In genomic region chr1:156868341-156868740, GRCh38 we compare ENCODE assay signal across 22 cellular contexts. TPM values are rescaled to one million over a fixed set of nuclear protein-coding genes. Genes with fewer than 3 reads are reported as not detected.
A peak's percentile ranks its signal among the peaks of the same experiment; 100 is the strongest.
DNase-seq lines count a peak whose midpoint lies in the region; ATAC-seq, FAIRE-seq and TF ChIP-seq lines count a peak whose summit lies in the region.
"Had no signal": no experiment of that assay in that cellular context is flagged by ENCODE, and none has a peak within 500 bp of the region (broad histone marks: within the 10 kb centered on the region; RNA-seq: fewer than 3 reads in every experiment).

No MANE protein-coding gene starts in this region.

- in situ Hi-C loops in K562 (cut with MboI): no loop called here

- H3K36me3 Mint-ChIP-seq in GM23338 (ENCODE audit: low read depth): no peaks in the 10 kb centered on the region
- H3K36me3 Mint-ChIP-seq in T-cell: no peaks in the 10 kb centered on the region
- H3K36me3 Mint-ChIP-seq: CD8-positive, alpha-beta T cell had no signal

- H3K79me2 ChIP-seq in GM23338 (replicated peaks; ENCODE audit: insufficient read depth) (no peaks in the 10 kb centered on the region), K562 (ENCODE audit: control insufficient read depth, insufficient read depth, low read length) (peaks cover 26% of the 10 kb centered on the region; the same call in 2 of the 3 replicates)

- H2AFZ ChIP-seq in GM23338 (no peak overlapping the region), K562 (ENCODE audit: low read depth, low read length) (no peak overlapping the region)

- TF ChIP-seq CTCF in GM23338 (conservative IDR thresholded peaks at IDR 0.05; ENCODE audit: low read depth in 2 of 2): peak in 1 of 2 experiments; percentile 39; a peak in 2 of 4 replicates
- TF ChIP-seq CTCF in K562 (IDR thresholded peaks at IDR 0.05 in 2 of 3, conservative IDR thresholded peaks at IDR 0.05 in 1 of 3; ENCODE audit: insufficient read depth in 2 of 3, low read depth in 1 of 3, low read length in 3 of 3): peak in 2 of 3 experiments; percentile 14 to 24; a peak in 2 of 6 replicates

- H3K9me1 ChIP-seq in K562 (ENCODE audit: control insufficient read depth, insufficient read depth, low read length): peaks cover 4% of the 10 kb centered on the region

- no peak for TF ChIP-seq POLR2A in K562 (conservative IDR thresholded peaks at IDR 0.05)

- H3K27me3 Mint-ChIP-seq in GM23338 (ENCODE audit: insufficient read depth, low read depth, poor library complexity) (peaks cover 30% of the 10 kb centered on the region), T-cell (peaks cover 16 to 33% of the 10 kb centered on the region in 2 donors)

- peaks cover 0 to 3% (median 0%) of the 10 kb centered on the region in 11 experiments; a peak in 3 of 22 replicates for H3K27me3 ChIP-seq in BLaER1 treated with 17β-estradiol and CSF1 and Interleukin-3, amounts not matched to agents 10 nM and 100 nM
- H3K27me3 ChIP-seq in GM23338 (ENCODE audit: insufficient read depth) (peaks cover 38% of the 10 kb centered on the region), K562 (ENCODE audit: control insufficient read depth in 2 of 2, insufficient read depth in 2 of 2, low read length in 2 of 2) (no peaks in the 10 kb centered on the region)
- H3K27me3 ChIP-seq: BE2C, MG63 had no signal

- no peak for FAIRE-seq in K562 (lab: Jason Lieb, UNC)
- FAIRE-seq: D721Med, G401.6 had no signal

- no peaks in the 10 kb centered on the region for H4K20me1 ChIP-seq in BLaER1 treated with 17β-estradiol and CSF1 and Interleukin-3, amounts not matched to agents 10 nM and 100 nM
- H4K20me1 ChIP-seq in GM23338 (replicated peaks; ENCODE audit: insufficient read depth) (no peaks in the 10 kb centered on the region), K562 (replicated peaks; ENCODE audit: control insufficient read depth, insufficient read depth, low read length) (no peaks in the 10 kb centered on the region)

- no peaks in the 10 kb centered on the region for H3K9me2 ChIP-seq in GM23338 (ENCODE audit: insufficient read depth)

- DNase-seq in GM23338 (ENCODE audit: low spot score) (no peak), NCI-H2171 treated with DMSO at 0.1 percent for 48 hours (lab: John Stamatoyannopoulos, UW) (peak; percentile 62), K562 (ENCODE audit: extremely low read depth in 1 of 4, low spot score in 3 of 4) (no peak), AG20443 (ENCODE audit: low spot score) (no peak), NCI-H1436 treated with DMSO at 0.1 percent for 48 hours (lab: John Stamatoyannopoulos, UW) (no peak), T-cell (no peak)
- DNase-seq: BE2C; CD8-positive, alpha-beta T cell; DND-41; MG63; NCI-H1105; NCI-H1930; NCI-H226; NCI-H526 treated with DMSO at 0.1 percent for 48 hours; Right ventricle myocardium superior had no signal

- peak overlapping the region in 3 of 11 experiments; percentile 7 to 50 (median 12); a peak in 3 of 22 replicates for H3K9ac ChIP-seq in BLaER1 treated with 17β-estradiol and CSF1 and Interleukin-3, amounts not matched to agents 10 nM and 100 nM
- H3K9ac ChIP-seq in K562 (ENCODE audit: insufficient read depth in 1 of 2, low read depth in 2 of 2, low read length in 2 of 2): peak overlapping the region in 1 of 2 experiments; percentile 55; a peak in 1 of 4 replicates

- H3K4me1 ChIP-seq in BLaER1 treated with 17β-estradiol and CSF1 and Interleukin-3, amounts not matched to agents 10 nM and 100 nM: peaks cover 58 to 91% (median 87%) of the 10 kb centered on the region in 10 experiments
- peaks cover 9% of the 10 kb centered on the region; the same call in 1 of the 2 replicates for H3K4me1 ChIP-seq in GM23338 (ENCODE audit: insufficient read depth)
- H3K4me1 ChIP-seq in K562 (replicated peaks in 1 of 2; ENCODE audit: control insufficient read depth in 2 of 2, insufficient read depth in 2 of 2, low read length in 2 of 2): peaks cover 61 to 63% of the 10 kb centered on the region in 2 experiments

- H3K9me3 ChIP-seq in BLaER1 treated with 17β-estradiol and CSF1 and Interleukin-3, amounts not matched to agents 10 nM and 100 nM (replicated peaks in 1 of 11): no peaks in the 10 kb centered on the region
- H3K9me3 ChIP-seq in K562 (replicated peaks; ENCODE audit: control insufficient read depth, insufficient read depth, low read depth, low read length): no peaks in the 10 kb centered on the region
- H3K9me3 ChIP-seq: BE2C, MG63 had no signal

- H3K4me3 Mint-ChIP-seq in GM23338 (no peak overlapping the region), T-cell (no peak overlapping the region)
- H3K4me3 Mint-ChIP-seq: CD8-positive, alpha-beta T cell had no signal

- peak overlapping the region in 5 of 11 experiments; percentile 13 to 52 (median 45); a peak in 6 of 22 replicates for H3K27ac ChIP-seq in BLaER1 treated with 17β-estradiol and CSF1 and Interleukin-3, amounts not matched to agents 10 nM and 100 nM
- H3K27ac ChIP-seq in GM23338 (ENCODE audit: low read depth): no peak overlapping the region
- no peak overlapping the region for H3K27ac ChIP-seq in K562 (ENCODE audit: extremely low read depth, low read depth, low read length)
- H3K27ac ChIP-seq: SK-N-MC had no signal

- no peak overlapping the region for H3K27ac Mint-ChIP-seq in GM23338
- H3K27ac Mint-ChIP-seq in T-cell: no peak overlapping the region
- H3K27ac Mint-ChIP-seq: CD8-positive, alpha-beta T cell had no signal

- H3K9me3 Mint-ChIP-seq in GM23338 (peaks cover under 1% of the 10 kb centered on the region; the same call in 1 of the 3 replicates), T-cell (no peaks in the 10 kb centered on the region)
- H3K9me3 Mint-ChIP-seq: CD8-positive, alpha-beta T cell had no signal

- no peaks in the 10 kb centered on the region for H3F3A ChIP-seq in GM23338 (replicated peaks; ENCODE audit: low read depth)

- TF ChIP-seq EP300 in K562 (IDR thresholded peaks at IDR 0.05; ENCODE audit: low read length): no peak

- no peaks in the 10 kb centered on the region for H3K36me3 ChIP-seq in BLaER1 treated with 17β-estradiol and CSF1 and Interleukin-3, amounts not matched to agents 10 nM and 100 nM
- H3K36me3 ChIP-seq in GM23338 (ENCODE audit: insufficient read depth) (no peaks in the 10 kb centered on the region), K562 (ENCODE audit: control insufficient read depth, insufficient read depth, low read length) (peaks cover 5% of the 10 kb centered on the region; the same call in 2 of the 3 replicates)
- H3K36me3 ChIP-seq: BE2C, MG63 had no signal

- CTCF ChIA-PET in K562 (lab: Yijun Ruan, JAX; ENCODE audit: low intra/inter-chr PET ratio): interaction anchor here (0.6 kb wide), 1 partner anchor 22 kb away, joined by 3 read pairs; no protein-coding TSS in a partner anchor
- CTCF ChIA-PET in T-cell (lab: Charles Lee): no interaction called here

- intact Hi-C loops in K562 (cut with micrococcal nuclease): no loop called here

- no TSS peak for BruUV-seq in K562 (replicated peaks; lab: Mats Ljungman, UMichigan)

- H3K4me3 ChIP-seq in BLaER1 treated with 17β-estradiol and CSF1 and Interleukin-3, amounts not matched to agents 10 nM and 100 nM: no peak overlapping the region
- no peak overlapping the region for H3K4me3 ChIP-seq in GM23338
- H3K4me3 ChIP-seq in K562: no peak overlapping the region
- H3K4me3 ChIP-seq: MG63, SK-N-MC had no signal

- TF ChIP-seq RAD21 in K562 (CRISPR knock-in tag; conservative IDR thresholded peaks at IDR 0.05 in 1 of 2, IDR thresholded peaks at IDR 0.05 in 1 of 2): peak in 1 of 2 experiments; percentile 26; a peak in 2 of 4 replicates

- peak overlapping the region in 10 of 11 experiments; percentile 10 to 97 (median 93); a peak in 19 of 22 replicates for H3K4me2 ChIP-seq in BLaER1 treated with 17β-estradiol and CSF1 and Interleukin-3, amounts not matched to agents 10 nM and 100 nM
- no peak overlapping the region for H3K4me2 ChIP-seq in GM23338
- H3K4me2 ChIP-seq in K562 (ENCODE audit: insufficient read depth, low read length): no peak overlapping the region

- POLR2A ChIA-PET in K562 (lab: Yijun Ruan, JAX) (interaction anchor here (1.2 kb wide), 1 partner anchor 14 kb away, joined by 3 read pairs; no protein-coding TSS in a partner anchor), T-cell (lab: Charles Lee) (no interaction called here)

- ATAC-seq in GM23338 (peak; percentile 14; the same call in 2 of the 3 replicates), K562 (peak; percentile 23; the same call in 2 of the 3 replicates), T-cell (replicated peaks in 1 of 4) (no peak)
- ATAC-seq: CD8-positive, alpha-beta T cell; HCT116 had no signal

- WGBS in K562 (ENCODE audit: insufficient coverage, low coverage, missing lambda C conversion rate): 83% methylated on average over 9 of the region's 13 CpGs

- H3K4me1 Mint-ChIP-seq in GM23338 (peaks cover 22% of the 10 kb centered on the region), T-cell (peaks cover 17 to 22% (median 19%) of the 10 kb centered on the region in 3 donors)

RNA-seq across cellular contexts. Expression of gene NTRK1, which starts 7.7 kb away (rescaled TPM):
- total RNA-seq in GM23338 (2014; rRNA removed; shearing (Covaris generic)): 0.08 and 0.42 TPM in 2 replicates
- polyA plus RNA-seq in GM23338 (2016; fragmentation: Nextera tagmentation; extraction: Ambion mirVana) (0.23 and 0.45 TPM in 2 replicates), K562 (2011; rRNA removed) (18.2 and 21.5 TPM in 2 replicates), K562 (2014; fragmentation: Illumina TruSeq; extraction: Trizol) (7.9 and 16.1 TPM in 2 replicates), K562 (2014; fragmentation: Nextera tagmentation; extraction: Ambion mirVana) (1 to 10 TPM in 1 of 2 experiments, under 1 TPM in 1; 0.46 to 2.3 TPM), K562 (2014; rRNA removed) (23.3 and 26.2 TPM in 2 replicates)
- total RNA-seq in K562 (2011; cell fraction: chromatin; rRNA removed; ENCODE audit: low replicate concordance): 54.2 and 208 TPM in 2 replicates
- total RNA-seq in K562 (2011; cell fraction: nucleolus; rRNA removed): 116 and 182 TPM in 2 replicates
- total RNA-seq in K562 (2011; cell fraction: nucleoplasm; rRNA removed): 78.5 and 79.4 TPM in 2 replicates
- total RNA-seq in K562 (2014; rRNA removed) (22.4 and 23.1 TPM in 2 replicates), K562 (2014; rRNA removed; fragmentation: Illumina TruSeq; extraction: Trizol) (3.3 and 4.8 TPM in 2 replicates), K562 (2015; rRNA removed; fragmentation: Illumina TruSeq; extraction: Trizol) (4.0 and 4.2 TPM in 2 replicates), K562 (2021) (28.0 and 30.0 TPM in 2 replicates), T-cell (1 to 10 TPM in 1 of 5 donors, under 1 TPM in 4; 0.36 to 1.2 (median 0.60) TPM)
- 16.8 and 66.3 TPM in 2 replicates for polyA plus RNA-seq in K562 (2011; cell fraction: cytosol; rRNA removed)
- 93.6 and 258 TPM in 2 replicates for polyA plus RNA-seq in K562 (2011; cell fraction: nucleus; rRNA removed)
- polyA plus RNA-seq in K562 (2012): 23.1 and 95.0 TPM in 2 replicates
- 5.4 and 15.6 TPM in 2 replicates for polyA minus RNA-seq in K562 (2011; rRNA and poly(A)+ RNA removed)
- polyA minus RNA-seq in K562 (2011; cell fraction: cytosol; rRNA and poly(A)+ RNA removed): 13.1 and 24.5 TPM in 2 replicates
- polyA minus RNA-seq in K562 (2011; cell fraction: nucleus; rRNA and poly(A)+ RNA removed): 19.4 and 42.9 TPM in 2 replicates
- polyA plus RNA-seq: AG04450 had no signal

RNA-seq across cellular contexts. Expression of gene INSRR, which starts 9.4 kb away (rescaled TPM):
- not detected in 2 replicates for total RNA-seq in GM23338 (2014; rRNA removed; shearing (Covaris generic))
- polyA plus RNA-seq in GM23338 (2016; fragmentation: Nextera tagmentation; extraction: Ambion mirVana) (not detected in 2 replicates), K562 (2011; rRNA removed) (0.06 and 0.07 TPM in 2 replicates), K562 (2014; fragmentation: Illumina TruSeq; extraction: Trizol) (0.03 and 0.06 TPM in 2 replicates), K562 (2014; fragmentation: Nextera tagmentation; extraction: Ambion mirVana) (not detected), K562 (2014; rRNA removed) (0.07 and 0.12 TPM in 2 replicates)
- total RNA-seq in K562 (2011; cell fraction: chromatin; rRNA removed; ENCODE audit: low replicate concordance): 0.14 and 1.6 TPM in 2 replicates
- 0.66 and 0.67 TPM in 2 replicates for total RNA-seq in K562 (2011; cell fraction: nucleolus; rRNA removed)
- total RNA-seq in K562 (2011; cell fraction: nucleoplasm; rRNA removed): 0.44 and 0.46 TPM in 2 replicates
- total RNA-seq in K562 (2014; rRNA removed) (0.08 TPM in 1 of 2 replicates, not detected in the other), K562 (2014; rRNA removed; fragmentation: Illumina TruSeq; extraction: Trizol) (0.04 TPM in 1 of 2 replicates, not detected in the other), K562 (2015; rRNA removed; fragmentation: Illumina TruSeq; extraction: Trizol) (0.04 and 0.07 TPM in 2 replicates), K562 (2021) (0.18 TPM in 2 replicates), T-cell (under 1 TPM in 1 of 5 donors, not detected in 4; 0.07 TPM)
- polyA plus RNA-seq in K562 (2011; cell fraction: cytosol; rRNA removed): 0.04 and 0.16 TPM in 2 replicates
- 0.44 and 1.7 TPM in 2 replicates for polyA plus RNA-seq in K562 (2011; cell fraction: nucleus; rRNA removed)
- 0.25 and 0.83 TPM in 2 replicates for polyA plus RNA-seq in K562 (2012)
- polyA minus RNA-seq in K562 (2011; rRNA and poly(A)+ RNA removed): 0.09 and 0.21 TPM in 2 replicates
- not detected in 2 replicates for polyA minus RNA-seq in K562 (2011; cell fraction: cytosol; rRNA and poly(A)+ RNA removed)
- polyA minus RNA-seq in K562 (2011; cell fraction: nucleus; rRNA and poly(A)+ RNA removed): 0.33 and 0.81 TPM in 2 replicates
- polyA plus RNA-seq: AG04450 had no signal

RNA-seq across cellular contexts. Expression of gene PEAR1, which starts 25.2 kb away (rescaled TPM):
- 0.28 and 0.47 TPM in 2 replicates for total RNA-seq in GM23338 (2014; rRNA removed; shearing (Covaris generic))
- polyA plus RNA-seq in GM23338 (2016; fragmentation: Nextera tagmentation; extraction: Ambion mirVana) (0.10 and 0.47 TPM in 2 replicates), K562 (2011; rRNA removed) (13.9 and 16.6 TPM in 2 replicates), K562 (2014; fragmentation: Illumina TruSeq; extraction: Trizol) (6.8 and 9.8 TPM in 2 replicates), K562 (2014; fragmentation: Nextera tagmentation; extraction: Ambion mirVana) (1 to 10 TPM in 1 of 2 experiments, under 1 TPM in 1; 0.87 to 1.1 TPM), K562 (2014; rRNA removed) (7.0 and 9.1 TPM in 2 replicates)
- total RNA-seq in K562 (2011; cell fraction: chromatin; rRNA removed; ENCODE audit: low replicate concordance): 6.2 and 13.8 TPM in 2 replicates
- 11.7 and 12.5 TPM in 2 replicates for total RNA-seq in K562 (2011; cell fraction: nucleolus; rRNA removed)
- total RNA-seq in K562 (2011; cell fraction: nucleoplasm; rRNA removed): 6.5 and 7.2 TPM in 2 replicates
- total RNA-seq in K562 (2014; rRNA removed) (6.4 and 12.7 TPM in 2 replicates), K562 (2014; rRNA removed; fragmentation: Illumina TruSeq; extraction: Trizol) (2.5 and 2.6 TPM in 2 replicates), K562 (2015; rRNA removed; fragmentation: Illumina TruSeq; extraction: Trizol) (5.9 and 6.0 TPM in 2 replicates), K562 (2021) (5.2 and 6.1 TPM in 2 replicates), T-cell (under 1 TPM; 0.09 to 0.67 (median 0.28) TPM)
- 17.4 and 33.0 TPM in 2 replicates for polyA plus RNA-seq in K562 (2011; cell fraction: cytosol; rRNA removed)
- 30.0 and 34.3 TPM in 2 replicates for polyA plus RNA-seq in K562 (2011; cell fraction: nucleus; rRNA removed)
- polyA plus RNA-seq in K562 (2012): 5.5 and 7.2 TPM in 2 replicates
- 6.3 and 7.1 TPM in 2 replicates for polyA minus RNA-seq in K562 (2011; rRNA and poly(A)+ RNA removed)
- polyA minus RNA-seq in K562 (2011; cell fraction: cytosol; rRNA and poly(A)+ RNA removed): 7.3 and 8.2 TPM in 2 replicates
- 6.3 and 12.1 TPM in 2 replicates for polyA minus RNA-seq in K562 (2011; cell fraction: nucleus; rRNA and poly(A)+ RNA removed)
- total RNA-seq: CD8-positive, alpha-beta T cell had no signal

RNA-seq across cellular contexts. Expression of gene SH2D2A, which starts 51.7 kb away (rescaled TPM):
- total RNA-seq in GM23338 (2014; rRNA removed; shearing (Covaris generic)): 3.4 and 11.5 TPM in 2 replicates
- 4.6 and 5.5 TPM in 2 replicates for polyA plus RNA-seq in GM23338 (2016; fragmentation: Nextera tagmentation; extraction: Ambion mirVana)
- 15.3 and 26.9 TPM in 2 replicates for total RNA-seq in K562 (2011; cell fraction: chromatin; rRNA removed; ENCODE audit: low replicate concordance)
- total RNA-seq in K562 (2011; cell fraction: nucleolus; rRNA removed): 16.2 and 18.2 TPM in 2 replicates
- 20.7 and 27.8 TPM in 2 replicates for total RNA-seq in K562 (2011; cell fraction: nucleoplasm; rRNA removed)
- 27.7 and 36.0 TPM in 2 replicates for total RNA-seq in K562 (2014; rRNA removed)
- total RNA-seq in K562 (2014; rRNA removed; fragmentation: Illumina TruSeq; extraction: Trizol): 4.8 and 6.9 TPM in 2 replicates
- 6.3 and 8.4 TPM in 2 replicates for total RNA-seq in K562 (2015; rRNA removed; fragmentation: Illumina TruSeq; extraction: Trizol)
- 33.6 TPM in 2 replicates for total RNA-seq in K562 (2021)
- polyA plus RNA-seq in K562 (2011; rRNA removed): 5.7 and 9.7 TPM in 2 replicates
- 12.6 and 29.0 TPM in 2 replicates for polyA plus RNA-seq in K562 (2011; cell fraction: cytosol; rRNA removed)
- 10.6 and 25.9 TPM in 2 replicates for polyA plus RNA-seq in K562 (2011; cell fraction: nucleus; rRNA removed)
- polyA plus RNA-seq in K562 (2012): 30.7 and 34.5 TPM in 2 replicates
- polyA plus RNA-seq in K562 (2014; fragmentation: Illumina TruSeq; extraction: Trizol): 20.0 and 21.2 TPM in 2 replicates
- 1 to 10 TPM in 1 of 2 experiments, under 1 TPM in 1; 0.89 to 1.1 TPM for polyA plus RNA-seq in K562 (2014; fragmentation: Nextera tagmentation; extraction: Ambion mirVana)
- 20.8 and 21.4 TPM in 2 replicates for polyA plus RNA-seq in K562 (2014; rRNA removed)
- polyA minus RNA-seq in K562 (2011; rRNA and poly(A)+ RNA removed): 2.2 and 4.8 TPM in 2 replicates
- 11.6 and 16.2 TPM in 2 replicates for polyA minus RNA-seq in K562 (2011; cell fraction: cytosol; rRNA and poly(A)+ RNA removed)
- polyA minus RNA-seq in K562 (2011; cell fraction: nucleus; rRNA and poly(A)+ RNA removed): 10.4 and 13.3 TPM in 2 replicates
- 100 to 1,000 TPM in 1 of 5 donors, 10 to 100 TPM in 4; 42.8 to 110 (median 66.8) TPM for total RNA-seq in T-cell

RNA-seq across cellular contexts. Expression of gene LRRC71, which starts 52.1 kb away (rescaled TPM):
- not detected in 2 replicates for total RNA-seq in GM23338 (2014; rRNA removed; shearing (Covaris generic))
- 0.24 and 0.31 TPM in 2 replicates for polyA plus RNA-seq in GM23338 (2016; fragmentation: Nextera tagmentation; extraction: Ambion mirVana)
- 2.2 and 3.8 TPM in 2 replicates for total RNA-seq in K562 (2011; cell fraction: chromatin; rRNA removed; ENCODE audit: low replicate concordance)
- total RNA-seq in K562 (2011; cell fraction: nucleolus; rRNA removed): 2.5 and 4.9 TPM in 2 replicates
- 2.4 and 2.8 TPM in 2 replicates for total RNA-seq in K562 (2011; cell fraction: nucleoplasm; rRNA removed)
- total RNA-seq in K562 (2014; rRNA removed): 0.64 TPM in 1 of 2 replicates, not detected in the other
- total RNA-seq in K562 (2014; rRNA removed; fragmentation: Illumina TruSeq; extraction: Trizol): 0.22 and 0.51 TPM in 2 replicates
- total RNA-seq in K562 (2015; rRNA removed; fragmentation: Illumina TruSeq; extraction: Trizol): not detected in 2 replicates
- total RNA-seq in K562 (2021): 0.45 and 1.2 TPM in 2 replicates
- polyA plus RNA-seq in K562 (2011; rRNA removed): 0.87 and 1.1 TPM in 2 replicates
- polyA plus RNA-seq in K562 (2011; cell fraction: cytosol; rRNA removed): 0.99 and 1.4 TPM in 2 replicates
- 2.4 and 4.3 TPM in 2 replicates for polyA plus RNA-seq in K562 (2011; cell fraction: nucleus; rRNA removed)
- polyA plus RNA-seq in K562 (2012): 0.90 and 0.99 TPM in 2 replicates
- polyA plus RNA-seq in K562 (2014; fragmentation: Illumina TruSeq; extraction: Trizol): 0.06 and 0.51 TPM in 2 replicates
- under 1 TPM; 0.23 to 0.38 TPM for polyA plus RNA-seq in K562 (2014; fragmentation: Nextera tagmentation; extraction: Ambion mirVana)
- 0.19 and 0.91 TPM in 2 replicates for polyA plus RNA-seq in K562 (2014; rRNA removed)
- polyA minus RNA-seq in K562 (2011; rRNA and poly(A)+ RNA removed): 0.54 and 0.63 TPM in 2 replicates
- polyA minus RNA-seq in K562 (2011; cell fraction: cytosol; rRNA and poly(A)+ RNA removed): 1.5 TPM in 1 of 2 replicates, not detected in the other
- 1.1 and 1.4 TPM in 2 replicates for polyA minus RNA-seq in K562 (2011; cell fraction: nucleus; rRNA and poly(A)+ RNA removed)
- total RNA-seq in T-cell: not detected
- total RNA-seq: CD8-positive, alpha-beta T cell; Right ventricle myocardium superior; T-helper 1 cell treated with Interleukin-12 subunit alpha and Interleukin-12 subunit beta and Interleukin-4 antibody, amounts not matched to agents 30 ng/mL and 1 ng/mL, for 36 hours had no signal
- polyA plus RNA-seq: AG04450 had no signal

Comparison
In these comparisons a context has a peak if more than half of its experiments do, and no peak if none do; other contexts are left out.
1. H3K4me2 ChIP-seq: peak in BLaER1 treated with 17β-estradiol and CSF1 and Interleukin-3, amounts not matched to agents 10 nM and 100 nM (10 of 11); none in GM23338 (single experiment) and K562 (single experiment).
2. ATAC-seq: peak in GM23338 (single experiment) and K562 (single experiment); none in T-cell (0 of 4).